ENCODE assay signal across 14 cellular contexts in the genomic region with DNA sequence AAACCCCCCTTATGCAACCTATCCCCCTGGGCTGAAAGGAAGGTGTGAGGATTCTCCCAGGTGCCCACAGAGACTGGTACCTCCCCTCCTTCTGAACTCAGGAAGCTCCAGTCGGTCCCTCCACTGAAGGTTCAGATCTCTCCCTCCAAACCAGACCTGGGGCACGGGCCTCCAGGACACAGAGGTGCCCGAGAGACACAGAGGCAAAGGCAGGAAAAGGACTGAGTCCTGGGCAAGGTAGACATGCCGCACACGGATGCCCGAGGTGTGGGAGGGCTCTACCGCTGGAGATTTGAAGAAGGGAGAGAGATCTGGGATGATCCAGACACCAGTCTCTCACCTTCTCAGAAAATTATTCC. TPM values are rescaled to one million over a fixed set of nuclear protein-coding genes. Genes with fewer than 3 reads are reported as not detected.
DNase-seq lines count a peak whose midpoint lies in the region; ATAC-seq, FAIRE-seq and TF ChIP-seq lines count a peak whose summit lies in the region.
"Had no signal": no experiment of that assay in that cellular context is flagged by ENCODE, and none has a peak within 500 bp of the region (broad histone marks: within the 10 kb centered on the region; RNA-seq: fewer than 3 reads in every experiment).

No MANE protein-coding gene starts in this region.

- CTCF ChIA-PET in A549 (lab: Yijun Ruan, JAX), result interaction anchor here (0.7 to 24.2 kb wide), 5 partner anchors 36 to 64 kb away, joined by 3 to 848 read pairs (median 5); a partner anchor contains a TSS

- DNase-seq in A549 (ENCODE audit: low read depth in 1 of 2, low spot score in 1 of 2) (no peak), islet precursor cell (peak; percentile 40), ACHN (no peak), iPS-NIHi11 (ENCODE audit: low spot score) (no peak)
- DNase-seq in effector memory CD8-positive, alpha-beta T cell, result no peak
- DNase-seq: activated CD4-positive, alpha-beta T cell treated with anti-CD3 and anti-CD28 coated beads, Interleukin-2, amount 10 ng/mL, durations not matched to agents 24 days and 14 days; COR-L47; NCI-H345; stimulated activated naive B cell treated with anti-CD40 and anti-IgM and Interleukin-4, amounts not matched to agents 10 μg/mL and 1 μg/mL and 100 μg/mL, for 72 hours; transverse colon had no signal

- H3K4me3 Mint-ChIP-seq in effector memory CD8-positive, alpha-beta T cell, result no peak overlapping the region
- H3K4me3 Mint-ChIP-seq: activated CD4-positive, alpha-beta T cell treated with anti-CD3 and anti-CD28 coated beads, Interleukin-2, amount 10 ng/mL, durations not matched to agents 24 days and 14 days; central memory CD8-positive, alpha-beta T cell; memory B cell; stimulated activated naive B cell treated with anti-CD40 and anti-IgM and Interleukin-4, amounts not matched to agents 10 μg/mL and 1 μg/mL and 100 μg/mL, for 72 hours had no signal

- H3K4me2 ChIP-seq in A549, result peak overlapping the region; percentile 62

- TF ChIP-seq POLR2A in A549 (IDR thresholded peaks at IDR 0.05; ENCODE audit: low read length), result no peak

- FAIRE-seq in A549 (lab: Jason Lieb, UNC), result no peak

- no peak for TF ChIP-seq RAD21 in A549 (conservative IDR thresholded peaks at IDR 0.05 in 1 of 2, IDR thresholded peaks at IDR 0.05 in 1 of 2)

- no peak for TF ChIP-seq EP300 in A549 (IDR thresholded peaks at IDR 0.05)

- H3K4me1 Mint-ChIP-seq in effector memory CD8-positive, alpha-beta T cell (ENCODE audit: low read depth in 2 of 2), result peaks cover 0 to 6% of the 10 kb centered on the region in 2 donors

- 74% methylated on average over 7 of the region's 7 CpGs for WGBS in A549 (ENCODE audit: missing lambda C conversion rate)

- no peaks in the 10 kb centered on the region for H3K36me3 Mint-ChIP-seq in effector memory CD8-positive, alpha-beta T cell (ENCODE audit: insufficient read depth)
- H3K36me3 Mint-ChIP-seq: memory B cell; stimulated activated naive B cell treated with anti-CD40 and anti-IgM and Interleukin-4, amounts not matched to agents 10 μg/mL and 1 μg/mL and 100 μg/mL, for 72 hours had no signal

- H3K4me1 ChIP-seq in A549, result peaks cover 22% of the 10 kb centered on the region

- H3K27me3 Mint-ChIP-seq in effector memory CD8-positive, alpha-beta T cell, result peaks cover 24 to 39% of the 10 kb centered on the region in 2 donors

- no peaks in the 10 kb centered on the region for H3K36me3 ChIP-seq in KOPT-K1 (ENCODE audit: insufficient read depth, low read length)
- H3K36me3 ChIP-seq: transverse colon had no signal

- H3K4me3 ChIP-seq in A549, result no peak overlapping the region
- H3K4me3 ChIP-seq: skin epidermis, transverse colon had no signal

- peak overlapping the region; percentile 47 to 75; a peak in 5 of 6 replicates for H3K27ac ChIP-seq in A549
- peak overlapping the region; percentile 60 for H3K27ac ChIP-seq in KOPT-K1 (ENCODE audit: low read depth, low read length, poor library complexity, severe bottlenecking)
- H3K27ac ChIP-seq: transverse colon had no signal

- in situ Hi-C loops in ACHN (cut with HindIII; ENCODE audit: low pct_ligation_motif_present, low pct_unique_long_range_greater_than_20kb, low sequenced_read_pairs), result no loop called here

- H3K9me3 ChIP-seq in A549 (no peaks in the 10 kb centered on the region), KOPT-K1 (ENCODE audit: insufficient read depth, low read length, poor library complexity, severe bottlenecking) (no peaks in the 10 kb centered on the region)
- H3K9me3 ChIP-seq: transverse colon had no signal

- POLR2A ChIA-PET in A549 (lab: Yijun Ruan, JAX), result interaction anchor here (1.2 kb wide), 1 partner anchor 21 kb away, joined by 7 read pairs; a partner anchor contains a TSS

- no peaks in the 10 kb centered on the region for H3K9me3 Mint-ChIP-seq in effector memory CD8-positive, alpha-beta T cell
- H3K9me3 Mint-ChIP-seq: activated CD4-positive, alpha-beta T cell treated with anti-CD3 and anti-CD28 coated beads, Interleukin-2, amount 10 ng/mL, durations not matched to agents 24 days and 14 days; central memory CD8-positive, alpha-beta T cell; memory B cell; stimulated activated naive B cell treated with anti-CD40 and anti-IgM and Interleukin-4, amounts not matched to agents 10 μg/mL and 1 μg/mL and 100 μg/mL, for 72 hours had no signal

- TF ChIP-seq CTCF in A549 (IDR thresholded peaks at IDR 0.05), result no peak

- H3K27ac Mint-ChIP-seq in effector memory CD8-positive, alpha-beta T cell, result no peak overlapping the region
- H3K27ac Mint-ChIP-seq: activated CD4-positive, alpha-beta T cell treated with anti-CD3 and anti-CD28 coated beads, Interleukin-2, amount 10 ng/mL, durations not matched to agents 24 days and 14 days; memory B cell; stimulated activated naive B cell treated with anti-CD40 and anti-IgM and Interleukin-4, amounts not matched to agents 10 μg/mL and 1 μg/mL and 100 μg/mL, for 72 hours had no signal

- ATAC-seq in A549, result peak in 1 of 2 experiments; percentile 1; a peak in 3 of 6 replicates
- no peak for ATAC-seq in effector memory CD8-positive, alpha-beta T cell (replicated peaks)

TF ChIP-seq in A549, 52 proteins besides CTCF, POLR2A, EP300 and RAD21:
- TF ChIP-seq JUNB (IDR thresholded peaks at IDR 0.05), result no peak
- TF ChIP-seq, protein P1, sequence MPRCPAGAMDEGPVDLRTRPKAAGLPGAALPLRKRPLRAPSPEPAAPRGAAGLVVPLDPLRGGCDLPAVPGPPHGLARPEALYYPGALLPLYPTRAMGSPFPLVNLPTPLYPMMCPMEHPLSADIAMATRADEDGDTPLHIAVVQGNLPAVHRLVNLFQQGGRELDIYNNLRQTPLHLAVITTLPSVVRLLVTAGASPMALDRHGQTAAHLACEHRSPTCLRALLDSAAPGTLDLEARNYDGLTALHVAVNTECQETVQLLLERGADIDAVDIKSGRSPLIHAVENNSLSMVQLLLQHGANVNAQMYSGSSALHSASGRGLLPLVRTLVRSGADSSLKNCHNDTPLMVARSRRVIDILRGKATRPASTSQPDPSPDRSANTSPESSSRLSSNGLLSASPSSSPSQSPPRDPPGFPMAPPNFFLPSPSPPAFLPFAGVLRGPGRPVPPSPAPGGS (IDR thresholded peaks at IDR 0.05), result no peak
- no peak for TF ChIP-seq HEYL (CRISPR knock-in tag; IDR thresholded peaks at IDR 0.05)
- TF ChIP-seq KDM1A (IDR thresholded peaks at IDR 0.05; ENCODE audit: low read depth), result no peak

RNA-seq across cellular contexts. Expression of a gene that starts 3.6 kb away (rescaled TPM):
- polyA plus RNA-seq in A549 (2011; rRNA removed) (not detected in 2 replicates), A549 (2017; fragmentation: RNase III; extraction: RNeasy Plus Mini Kit Qiagen cat#74134 plus additional on column Dnase treatment) (0.05 TPM in 1 of 3 replicates, not detected in the others)
- not detected in 2 replicates for polyA plus RNA-seq in A549 (2012; cell fraction: cytosol; rRNA removed)
- not detected in 2 replicates for polyA plus RNA-seq in A549 (2012; cell fraction: nucleus; rRNA removed)
- not detected in 2 replicates for polyA minus RNA-seq in A549 (2011; rRNA and poly(A)+ RNA removed)

RNA-seq across cellular contexts. Expression of a gene that starts 10.7 kb away (rescaled TPM):
- polyA plus RNA-seq in A549 (2011; rRNA removed) (0.03 TPM in 1 of 2 replicates, not detected in the other), A549 (2017; fragmentation: RNase III; extraction: RNeasy Plus Mini Kit Qiagen cat#74134 plus additional on column Dnase treatment) (not detected in 3 replicates)
- not detected in 2 replicates for polyA plus RNA-seq in A549 (2012; cell fraction: cytosol; rRNA removed)
- not detected in 2 replicates for polyA plus RNA-seq in A549 (2012; cell fraction: nucleus; rRNA removed)
- not detected in 2 replicates for polyA minus RNA-seq in A549 (2011; rRNA and poly(A)+ RNA removed)

RNA-seq across cellular contexts. Expression of a gene that starts 20.2 kb away (rescaled TPM):
- polyA plus RNA-seq in A549 (2011; rRNA removed), result 82.5 and 107 TPM in 2 replicates
- polyA plus RNA-seq in A549 (2012; cell fraction: cytosol; rRNA removed), result 53.1 and 63.1 TPM in 2 replicates
- polyA plus RNA-seq in A549 (2012; cell fraction: nucleus; rRNA removed), result 21.8 and 29.1 TPM in 2 replicates
- 94.8 to 102 TPM (median 99.2 TPM) in 3 replicates for polyA plus RNA-seq in A549 (2017; fragmentation: RNase III; extraction: RNeasy Plus Mini Kit Qiagen cat#74134 plus additional on column Dnase treatment)
- polyA minus RNA-seq in A549 (2011; rRNA and poly(A)+ RNA removed), result 69.8 and 95.8 TPM in 2 replicates

RNA-seq across cellular contexts. Expression of a gene that starts 20.5 kb away (rescaled TPM):
- polyA plus RNA-seq in A549 (2011; rRNA removed) (126 and 140 TPM in 2 replicates), A549 (2017; fragmentation: RNase III; extraction: RNeasy Plus Mini Kit Qiagen cat#74134 plus additional on column Dnase treatment) (144 to 150 TPM (median 147 TPM) in 3 replicates)
- 82.3 and 85.6 TPM in 2 replicates for polyA plus RNA-seq in A549 (2012; cell fraction: cytosol; rRNA removed)
- 244 and 317 TPM in 2 replicates for polyA plus RNA-seq in A549 (2012; cell fraction: nucleus; rRNA removed)
- polyA minus RNA-seq in A549 (2011; rRNA and poly(A)+ RNA removed), result 106 and 121 TPM in 2 replicates

RNA-seq across cellular contexts. Expression of a gene that starts 58.2 kb away (rescaled TPM):
- 4.8 and 4.9 TPM in 2 replicates for polyA plus RNA-seq in A549 (2011; rRNA removed)
- polyA plus RNA-seq in A549 (2012; cell fraction: cytosol; rRNA removed), result 13.4 and 15.7 TPM in 2 replicates
- 158 and 162 TPM in 2 replicates for polyA plus RNA-seq in A549 (2012; cell fraction: nucleus; rRNA removed)
- polyA plus RNA-seq in A549 (2017; fragmentation: RNase III; extraction: RNeasy Plus Mini Kit Qiagen cat#74134 plus additional on column Dnase treatment), result 5.0 to 5.3 TPM (median 5.1 TPM) in 3 replicates
- polyA minus RNA-seq in A549 (2011; rRNA and poly(A)+ RNA removed), result 3.9 and 8.1 TPM in 2 replicates
